Comparison of ENCODE assay signal across 1 cellular context in genomic region chr2:239596298-239596697, GRCh38.
TF ChIP-seq lines count a peak whose summit lies in the region.

No MANE protein-coding gene starts in this region.

TF ChIP-seq in WTC11, 78 proteins besides CTCF, POLR2A, EP300 and RAD21 (continued from another document):
- TF ChIP-seq ATF6 (CRISPR knock-in tag; IDR thresholded peaks at IDR 0.05) (no peak), GABPB1 (CRISPR knock-in tag; IDR thresholded peaks at IDR 0.05) (no peak), ZNF138 (CRISPR knock-in tag; conservative IDR thresholded peaks at IDR 0.05) (no peak), ZNF671 (CRISPR knock-in tag; IDR thresholded peaks at IDR 0.05) (no peak), NFE2L1 (CRISPR knock-in tag; IDR thresholded peaks at IDR 0.05) (no peak), ZNF423 (CRISPR knock-in tag; IDR thresholded peaks at IDR 0.05) (no peak), SP1 (CRISPR knock-in tag; conservative IDR thresholded peaks at IDR 0.05) (no peak), ZNF532 (CRISPR knock-in tag; IDR thresholded peaks at IDR 0.05; ENCODE audit: borderline replicate concordance) (no peak), ELF4 (CRISPR knock-in tag; IDR thresholded peaks at IDR 0.05; ENCODE audit: low read depth) (no peak)
TF ChIP-seq in WTC11: peak in this region for 0.
